Comparison of ENCODE assay signal across 8 cellular contexts in genomic region chr10:122373713-122374112, GRCh38. TPM values are rescaled to one million over a fixed set of nuclear protein-coding genes. Genes with fewer than 3 reads are reported as not detected.
DNase-seq lines count a peak whose midpoint lies in the region; ATAC-seq and TF ChIP-seq lines count a peak whose summit lies in the region.

No MANE protein-coding gene starts in this region.

- H3T11ph ChIP-seq in H9 (ENCODE audit: low read length), result no peak overlapping the region

- no peak overlapping the region for H2BK15ac ChIP-seq in H9 (ENCODE audit: low read depth, low read length)

- DNase-seq in H9 (no peak), fibroblast of pulmonary artery (ENCODE audit: low read depth) (peak; percentile 30), ovary (peak in 4 of 5 donors; percentile 17 to 33 (median 28)), D341Med (ENCODE audit: low spot score) (no peak), COR-L47 (lab: John Stamatoyannopoulos, UW) (no peak)

- no peak overlapping the region for H3K23ac ChIP-seq in H9 (ENCODE audit: insufficient read length, low read depth, low read length)

- H3K9ac ChIP-seq in H9 (ENCODE audit: extremely low read depth, insufficient read length, low read length), result no peak overlapping the region

- H3K4ac ChIP-seq in H9 (ENCODE audit: low read depth, low read length), result no peak overlapping the region

- intact Hi-C loops in ovary (cut with DNase I), result loop anchor here in 2 of 4 donors (2.0 to 10.0 kb wide), 2 partner anchors 33 to 69 kb away; no protein-coding TSS in a partner anchor

- H3K27me3 ChIP-seq in H9 (ENCODE audit: insufficient read depth, low read length) (no peaks in the 10 kb centered on the region; the same call in 1 of the 2 replicates), ovary (no peaks in the 10 kb centered on the region)

- H3K4me1 ChIP-seq in H9 (ENCODE audit: insufficient read depth, low read length) (no peaks in the 10 kb centered on the region), ovary (ENCODE audit: insufficient read depth) (peaks cover 5% of the 10 kb centered on the region)

- no CpG with 5 or more reads among the region's 12 CpGs for WGBS in H9 (ENCODE audit: extremely low coverage, insufficient read length, low lambda C conversion rate)
- 2 to 5% (median 2%) methylated on average over 12 of the region's 12 CpGs for WGBS in ovary, 3 donors

- H3K23me2 ChIP-seq in H9 (ENCODE audit: insufficient read length, low read depth, low read length, poor library complexity, severe bottlenecking), result peaks cover 12% of the 10 kb centered on the region

- H4K5ac ChIP-seq in H9 (ENCODE audit: insufficient read length, low read depth, low read length), result no peak overlapping the region

- no peak overlapping the region for H2BK5ac ChIP-seq in H9 (ENCODE audit: insufficient read length, low read length)

- no peak for TF ChIP-seq CTCF in H9 (conservative IDR thresholded peaks at IDR 0.05)
- TF ChIP-seq CTCF in fibroblast of pulmonary artery (IDR thresholded peaks at IDR 0.05; ENCODE audit: low read length, missing control alignments), result no peak
- no peak for TF ChIP-seq CTCF in ovary (IDR thresholded peaks at IDR 0.05)

- no peaks in the 10 kb centered on the region; a peak in 1 of 5 replicates for H3K9me3 Mint-ChIP-seq in H9
- no peaks in the 10 kb centered on the region for H3K9me3 Mint-ChIP-seq in T-helper 1 cell treated with Interleukin-12 subunit alpha and Interleukin-12 subunit beta and Interleukin-4 antibody, amounts not matched to agents 30 μg/mL and 1 μg/mL, for 36 hours

- peaks cover 31% of the 10 kb centered on the region for H3K27me3 Mint-ChIP-seq in H9 (ENCODE audit: low read depth)
- peaks cover 61% of the 10 kb centered on the region for H3K27me3 Mint-ChIP-seq in T-helper 1 cell treated with Interleukin-12 subunit alpha and Interleukin-12 subunit beta and Interleukin-4 antibody, amounts not matched to agents 30 μg/mL and 1 μg/mL, for 36 hours (ENCODE audit: low read depth)

- H3K4me3 Mint-ChIP-seq in H9, result peak overlapping the region; percentile 77 to 85
- peak overlapping the region; percentile 88 for H3K4me3 Mint-ChIP-seq in T-helper 1 cell treated with Interleukin-12 subunit alpha and Interleukin-12 subunit beta and Interleukin-4 antibody, amounts not matched to agents 30 μg/mL and 1 μg/mL, for 36 hours

- H3K79me1 ChIP-seq in H9 (ENCODE audit: insufficient read depth, low read depth, low read length, poor library complexity, severe bottlenecking), result no peaks in the 10 kb centered on the region

- no peaks in the 10 kb centered on the region; a peak in 1 of 7 replicates for H3K36me3 Mint-ChIP-seq in H9 (ENCODE audit: insufficient read depth in 1 of 3, low read depth in 3 of 3)
- no peaks in the 10 kb centered on the region for H3K36me3 Mint-ChIP-seq in T-helper 1 cell treated with Interleukin-12 subunit alpha and Interleukin-12 subunit beta and Interleukin-4 antibody, amounts not matched to agents 30 μg/mL and 1 μg/mL, for 36 hours (ENCODE audit: low read depth)

- H3K9me3 ChIP-seq in H9 (ENCODE audit: control insufficient read depth, low read depth, low read length), result no peaks in the 10 kb centered on the region
- H3K9me3 ChIP-seq in ovary, result no peaks in the 10 kb centered on the region

- no peak overlapping the region for H3K14ac ChIP-seq in H9 (ENCODE audit: insufficient read depth, low read length)

- no peak overlapping the region for H2AFZ ChIP-seq in H9 (ENCODE audit: low read length)

- no peak for TF ChIP-seq POLR2A in ovary (IDR thresholded peaks at IDR 0.05)

- H2BK120ac ChIP-seq in H9 (ENCODE audit: low read depth, low read length, poor library complexity, severe bottlenecking), result no peak overlapping the region

- H3K79me2 ChIP-seq in H9 (ENCODE audit: insufficient read depth, low read length), result no peaks in the 10 kb centered on the region

- H3K4me1 Mint-ChIP-seq in H9, result peaks cover 31 to 33% of the 10 kb centered on the region in 2 experiments
- H3K4me1 Mint-ChIP-seq in T-helper 1 cell treated with Interleukin-12 subunit alpha and Interleukin-12 subunit beta and Interleukin-4 antibody, amounts not matched to agents 30 μg/mL and 1 μg/mL, for 36 hours (ENCODE audit: low read depth), result peaks cover 15% of the 10 kb centered on the region

- no peaks in the 10 kb centered on the region for H4K20me1 ChIP-seq in H9 (ENCODE audit: control insufficient read depth, insufficient read depth, insufficient read length)

- H3K27ac ChIP-seq in H9 (ENCODE audit: insufficient read length, low read depth, low read length), result no peak overlapping the region
- peak overlapping the region; percentile 96 to 99 for H3K27ac ChIP-seq in ovary

- no peak overlapping the region for H3K56ac ChIP-seq in H9 (ENCODE audit: insufficient read length, low read depth, low read length)

- no peak overlapping the region for H3K18ac ChIP-seq in H9 (ENCODE audit: insufficient read length, low read depth, low read length)

- TF ChIP-seq EP300 in ovary (IDR thresholded peaks at IDR 0.05), result no peak

- no peak overlapping the region for H3K27ac Mint-ChIP-seq in H9
- peak overlapping the region; percentile 74 for H3K27ac Mint-ChIP-seq in T-helper 1 cell treated with Interleukin-12 subunit alpha and Interleukin-12 subunit beta and Interleukin-4 antibody, amounts not matched to agents 30 μg/mL and 1 μg/mL, for 36 hours

- no peaks in the 10 kb centered on the region for H3K36me3 ChIP-seq in ovary

- no peak overlapping the region for H4K91ac ChIP-seq in H9 (ENCODE audit: insufficient read length, low read depth, low read length)

- H4K8ac ChIP-seq in H9 (replicated peaks; ENCODE audit: insufficient read length, low read depth, low read length), result no peak overlapping the region

- ATAC-seq in HG02610 (IDR thresholded peaks at IDR 0.05; ENCODE audit: unreplicated experiment), result no peak
- no peak for ATAC-seq in HG02970 (IDR thresholded peaks at IDR 0.05; ENCODE audit: low FRiP score, unreplicated experiment)

- H2AK5ac ChIP-seq in H9 (ENCODE audit: insufficient read length, low read length), result no peak overlapping the region

- H3K4me3 ChIP-seq in fibroblast of pulmonary artery (replicated peaks; ENCODE audit: low read depth, low read length) (peak overlapping the region; percentile 71), ovary (peak overlapping the region; percentile 88)

- H2BK12ac ChIP-seq in H9 (ENCODE audit: insufficient read length, low read depth, low read length), result no peak overlapping the region

- H2BK20ac ChIP-seq in H9 (ENCODE audit: low read depth, low read length, poor library complexity, severe bottlenecking), result no peak overlapping the region

- peak overlapping the region; percentile 82 for H3K4me2 ChIP-seq in H9 (ENCODE audit: insufficient read depth, insufficient read length, low read length)

RNA-seq across cellular contexts. Expression of gene PLEKHA1, which starts 0.8 kb away (rescaled TPM):
- total RNA-seq in H9 (2021) (30.8 and 32.7 TPM in 2 replicates), ovary (10 to 100 TPM; 22.0 to 31.1 (median 28.4) TPM)
- 10 to 100 TPM; 16.7 to 19.1 TPM for polyA plus RNA-seq in ovary

Comparison
In these comparisons a context has a peak if more than half of its experiments do, and no peak if none do; other contexts are left out.
1. DNase-seq: peak in fibroblast of pulmonary artery (single experiment) and ovary (4 of 5); none in H9 (single experiment), D341Med (single experiment) and COR-L47 (single experiment).